24 cellular contexts compared by ENCODE assay signal in genomic region chr10:73855413-73855812, GRCh38. TPM values are rescaled to one million over a fixed set of nuclear protein-coding genes. Genes with fewer than 3 reads are reported as not detected.
A peak's percentile ranks its signal among the peaks of the same experiment; 100 is the strongest.
DNase-seq lines count a peak whose midpoint lies in the region; ATAC-seq and TF ChIP-seq lines count a peak whose summit lies in the region.
"Had no signal": no experiment of that assay in that cellular context is flagged by ENCODE, and none has a peak within 500 bp of the region (broad histone marks: within the 10 kb centered on the region; RNA-seq: fewer than 3 reads in every experiment).

No MANE protein-coding gene starts in this region.

- H2AFZ ChIP-seq in PC-3 (ENCODE audit: low read length): no peak overlapping the region
- no peak overlapping the region for H2AFZ ChIP-seq in osteoblast (ENCODE audit: low read length)
- H2AFZ ChIP-seq in OCI-LY7 (ENCODE audit: low read length): no peak overlapping the region
- H2AFZ ChIP-seq: GM23248 had no signal

- no peak overlapping the region for H3K9ac ChIP-seq in PC-3 (ENCODE audit: low read length)
- H3K9ac ChIP-seq: GM23248 had no signal

- BruUV-seq in PC-3 (replicated peaks; lab: Mats Ljungman, UMichigan) (no TSS peak), OCI-LY7 (replicated peaks; lab: Mats Ljungman, UMichigan) (no TSS peak)

- CTCF ChIA-PET in PC-3 (lab: Charles Lee): no interaction called here
- CTCF ChIA-PET in OCI-LY7 (lab: Charles Lee; ENCODE audit: unreplicated experiment): no interaction called here

- H3K4me3 ChIP-seq in BE2C (ENCODE audit: low read depth, low read length) (no peak overlapping the region), PC-3 (ENCODE audit: low read length) (no peak overlapping the region), osteoblast (ENCODE audit: insufficient read depth, low read length) (no peak overlapping the region), OCI-LY7 (ENCODE audit: low read depth, low read length, poor library complexity, severe bottlenecking) (no peak overlapping the region)
- H3K4me3 ChIP-seq: cardiac muscle cell, GM23248, skin epidermis had no signal

- DNase-seq in BE2C (peak; percentile 29), PC-3 (no peak), osteoblast (ENCODE audit: insufficient read length, low spot score, missing footprints) (peak; percentile 48), OCI-LY7 (ENCODE audit: low spot score) (no peak), ureter (ENCODE audit: low spot score) (no peak), NCI-H2196 (lab: John Stamatoyannopoulos, UW; ENCODE audit: unreplicated experiment) (no peak)
- DNase-seq: activated CD4-positive, alpha-beta T cell treated with anti-CD3 and anti-CD28 coated beads for 4 hours; activated naive CD4-positive, alpha-beta T cell treated with anti-CD3 and anti-CD28 coated beads, Interleukin-2, amount 50 U/mL, for 16 hours; activated T-cell treated with anti-CD3 and anti-CD28 coated beads, Interleukin-2, amount 50 U/mL, for 4 hours; DMS79; GF-D8; GM23248; Kasumi-1; mesenchymal stem cell; NCI-H1694 treated with DMSO at 0.1 percent for 48 hours; NCI-H2171 treated with DMSO at 0.1 percent for 48 hours; NCI-H526 treated with DMSO at 0.1 percent for 48 hours; nucleus accumbens; stimulated activated CD4-positive, alpha-beta T cell treated with anti-CD3 and anti-CD28 coated beads, Interleukin-4, amount 100 ng/mL, for 4 hours had no signal

- H3K79me2 ChIP-seq in PC-3 (ENCODE audit: low read length) (peaks cover 68% of the 10 kb centered on the region), osteoblast (ENCODE audit: insufficient read depth, low read length) (peaks cover 14% of the 10 kb centered on the region), OCI-LY7 (ENCODE audit: insufficient read depth, low read depth, low read length) (no peaks in the 10 kb centered on the region)

- no peaks in the 10 kb centered on the region for H3F3A ChIP-seq in PC-3 (ENCODE audit: low read length, unreplicated experiment)

- peaks cover 33% of the 10 kb centered on the region for H4K20me1 ChIP-seq in PC-3 (ENCODE audit: low read length)
- H4K20me1 ChIP-seq in osteoblast (ENCODE audit: insufficient read depth, low read length): peaks cover 25% of the 10 kb centered on the region
- no peaks in the 10 kb centered on the region for H4K20me1 ChIP-seq in OCI-LY7 (ENCODE audit: insufficient read depth, low read length)

- H3K36me3 ChIP-seq in BE2C (peaks cover 4% of the 10 kb centered on the region), PC-3 (ENCODE audit: low read depth, low read length) (peaks cover 96% of the 10 kb centered on the region), osteoblast (ENCODE audit: insufficient read depth, low read length) (peaks cover 27% of the 10 kb centered on the region), OCI-LY7 (ENCODE audit: insufficient read depth, low read length) (peaks cover 49% of the 10 kb centered on the region)

- H3K9me2 ChIP-seq in PC-3 (replicated peaks; ENCODE audit: low read length) (no peaks in the 10 kb centered on the region), OCI-LY7 (ENCODE audit: insufficient read depth, low read length) (no peaks in the 10 kb centered on the region)

- H3K9me3 ChIP-seq in BE2C: no peaks in the 10 kb centered on the region
- no peaks in the 10 kb centered on the region for H3K9me3 ChIP-seq in PC-3 (ENCODE audit: low read length)
- H3K9me3 ChIP-seq in osteoblast (ENCODE audit: low read depth, low read length): no peaks in the 10 kb centered on the region
- no peaks in the 10 kb centered on the region for H3K9me3 ChIP-seq in OCI-LY7 (ENCODE audit: low read length)

- POLR2A ChIA-PET in PC-3 (lab: Charles Lee; ENCODE audit: unreplicated experiment): no interaction called here
- POLR2A ChIA-PET in OCI-LY7 (lab: Charles Lee): no interaction called here

- ATAC-seq in PC-3 (peak; percentile 3; the same call in 1 of the 2 replicates), esophagus mucosa (peak; percentile 33), GM18868 (IDR thresholded peaks at IDR 0.05; ENCODE audit: unreplicated experiment) (no peak)
- ATAC-seq: activated T-cell treated with anti-CD3 and anti-CD28 coated beads, Interleukin-2, amount 50 U/mL, for 4 hours had no signal

- H3K4me1 ChIP-seq in BE2C: no peaks in the 10 kb centered on the region
- H3K4me1 ChIP-seq in PC-3 (ENCODE audit: insufficient read depth, low read length): no peaks in the 10 kb centered on the region
- H3K4me1 ChIP-seq in osteoblast (ENCODE audit: insufficient read depth, low read length): peaks cover 30% of the 10 kb centered on the region
- H3K4me1 ChIP-seq in OCI-LY7 (ENCODE audit: insufficient read depth, low read length, poor library complexity, severe bottlenecking): peaks cover 15% of the 10 kb centered on the region

- H3K4me2 ChIP-seq in PC-3 (ENCODE audit: low read length) (no peak overlapping the region), osteoblast (ENCODE audit: insufficient read depth, low read length) (no peak overlapping the region), OCI-LY7 (ENCODE audit: low read length) (no peak overlapping the region)

- no peak overlapping the region for H3K27ac ChIP-seq in PC-3 (ENCODE audit: low read length)
- no peak overlapping the region for H3K27ac ChIP-seq in osteoblast (ENCODE audit: low read depth, low read length)
- no peak overlapping the region for H3K27ac ChIP-seq in OCI-LY7 (ENCODE audit: low read depth, low read length, poor library complexity, severe bottlenecking)
- H3K27ac ChIP-seq: cardiac muscle cell, GM23248 had no signal

- no peaks in the 10 kb centered on the region for H3K27me3 ChIP-seq in BE2C
- H3K27me3 ChIP-seq in PC-3 (ENCODE audit: low read length): no peaks in the 10 kb centered on the region
- no peaks in the 10 kb centered on the region for H3K27me3 ChIP-seq in osteoblast (ENCODE audit: insufficient read depth, low read length)
- H3K27me3 ChIP-seq: cardiac muscle cell had no signal

- TF ChIP-seq CTCF in BE2C (IDR thresholded peaks at IDR 0.05; ENCODE audit: low read depth, low read length) (no peak), PC-3 (conservative IDR thresholded peaks at IDR 0.05; ENCODE audit: low read depth, low read length) (no peak), osteoblast (IDR thresholded peaks at IDR 0.05; ENCODE audit: extremely low read depth, low read depth, low read length) (no peak), OCI-LY7 (conservative IDR thresholded peaks at IDR 0.05; ENCODE audit: low read length) (no peak)

- intact Hi-C loops in PC-3 (cut with micrococcal nuclease) (no loop called here), OCI-LY7 (cut with micrococcal nuclease; ENCODE audit: unreplicated experiment) (no loop called here)

RNA-seq across cellular contexts. Expression of gene CAMK2G, which starts 18.9 kb away (rescaled TPM):
- 15.9 TPM for polyA plus RNA-seq in BE2C (2012; ENCODE audit: insufficient read depth, insufficient read length, low read depth)
- total RNA-seq in PC-3 (2014; rRNA removed): 170 and 179 TPM in 2 replicates
- 18.9 TPM for total RNA-seq in esophagus mucosa
- total RNA-seq in osteoblast: 22.4 and 28.3 TPM in 2 replicates
- 21.1 and 29.1 TPM in 2 replicates for total RNA-seq in OCI-LY7 (2014; rRNA removed; shearing (Covaris generic))
- total RNA-seq in OCI-LY7 (2022): 34.8 and 41.6 TPM in 2 replicates
- total RNA-seq in ureter: 80.5 TPM

RNA-seq across cellular contexts. Expression of gene NDST2, which starts 44.0 kb away (rescaled TPM):
- polyA plus RNA-seq in BE2C (2012; ENCODE audit: insufficient read depth, insufficient read length, low read depth): 35.6 TPM
- total RNA-seq in PC-3 (2014; rRNA removed): 53.0 and 89.9 TPM in 2 replicates
- total RNA-seq in esophagus mucosa: 15.9 TPM
- total RNA-seq in osteoblast: 30.4 and 35.8 TPM in 2 replicates
- 27.7 and 45.2 TPM in 2 replicates for total RNA-seq in OCI-LY7 (2014; rRNA removed; shearing (Covaris generic))
- total RNA-seq in OCI-LY7 (2022): 52.8 and 59.7 TPM in 2 replicates
- 37.5 TPM for total RNA-seq in ureter

RNA-seq across cellular contexts. Expression of gene PLAU, which starts 55.5 kb away (rescaled TPM):
- polyA plus RNA-seq in BE2C (2012; ENCODE audit: insufficient read depth, insufficient read length, low read depth): not detected
- total RNA-seq in PC-3 (2014; rRNA removed) (1,570 and 1,582 TPM in 2 replicates), esophagus mucosa (19.4 TPM), osteoblast (27.9 and 40.7 TPM in 2 replicates), OCI-LY7 (2022) (0.74 and 0.85 TPM in 2 replicates), ureter (13.8 TPM)
- total RNA-seq in OCI-LY7 (2014; rRNA removed; shearing (Covaris generic)): 2.0 and 5.2 TPM in 2 replicates
- total RNA-seq: SK-MEL-5 had no signal

Comparison
In these comparisons a context has a peak if more than half of its experiments do, and no peak if none do; other contexts are left out.
1. DNase-seq: peak in BE2C (single experiment) and osteoblast (single experiment); none in PC-3 (single experiment), OCI-LY7 (single experiment), ureter (single experiment) and NCI-H2196 (single experiment).
2. RNA of gene PLAU, which starts 55.5 kb away (total RNA-seq): 1,570 to 1,582 TPM in PC-3; 27.9 to 40.7 TPM in osteoblast, 19.4 TPM in esophagus mucosa (single experiment), 13.8 TPM in ureter (single experiment) and 0.74 to 5.2 TPM in OCI-LY7; every median in the first group is over 10 times any median in the second.